Comparison of ENCODE assay signal across 15 cellular contexts in the genomic region with DNA sequence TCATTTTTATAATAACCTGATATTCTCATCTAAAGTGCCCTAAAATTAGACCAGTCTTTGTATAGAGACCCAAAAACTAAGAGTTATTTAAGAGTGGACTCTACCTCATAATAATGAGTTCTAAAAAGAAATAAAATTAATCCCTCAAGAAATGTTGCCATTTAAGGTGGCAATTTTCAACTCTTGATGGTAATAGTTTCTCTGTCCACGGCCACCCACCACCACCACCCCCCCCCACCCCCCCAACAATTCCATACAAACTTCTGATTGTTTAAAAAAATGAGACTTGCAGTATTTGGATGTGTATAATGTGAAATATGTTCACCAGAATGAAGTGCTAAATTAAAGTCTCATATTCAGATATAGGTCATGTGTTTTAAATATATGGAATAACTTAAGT. TPM values are rescaled to one million over a fixed set of nuclear protein-coding genes. Genes with fewer than 3 reads are reported as not detected.
DNase-seq lines count a peak whose midpoint lies in the region; ATAC-seq, FAIRE-seq and TF ChIP-seq lines count a peak whose summit lies in the region.
"Had no signal": no experiment of that assay in that cellular context is flagged by ENCODE, and none has a peak within 500 bp of the region (broad histone marks: within the 10 kb centered on the region; RNA-seq: fewer than 3 reads in every experiment).

No MANE protein-coding gene starts in this region.

- H3K9me2 ChIP-seq in PC-9 (ENCODE audit: insufficient read depth): no peaks in the 10 kb centered on the region

- H3K4me2 ChIP-seq in HepG2 (ENCODE audit: low read depth, low read length): no peak overlapping the region
- H3K4me2 ChIP-seq in PC-9: peak overlapping the region; percentile 84
- H3K4me2 ChIP-seq in smooth muscle cell: no peak overlapping the region
- H3K4me2 ChIP-seq in osteoblast (ENCODE audit: insufficient read depth, low read length): no peak overlapping the region
- H3K4me2 ChIP-seq: BLaER1 treated with 17β-estradiol and CSF1 and Interleukin-3, amounts not matched to agents 10 nM and 100 nM had no signal

- ATAC-seq in HepG2 (no peak), right lobe of liver (no peak)
- no peak for ATAC-seq in CD4-positive, alpha-beta T cell (ENCODE audit: poor library complexity)
- ATAC-seq: GM12878 had no signal

- no peak for TF ChIP-seq EP300 in HepG2 (IDR thresholded peaks at IDR 0.05; ENCODE audit: low read depth in 2 of 2, low read length in 2 of 2)
- no peak for TF ChIP-seq EP300 in HepG2 (CRISPR knock-in tag; IDR thresholded peaks at IDR 0.05; ENCODE audit: borderline replicate concordance)

- no peaks in the 10 kb centered on the region for H3K36me3 Mint-ChIP-seq in CD4-positive, alpha-beta T cell (ENCODE audit: low read depth)

- H3K4me3 Mint-ChIP-seq in CD4-positive, alpha-beta T cell: no peak overlapping the region
- H3K4me3 Mint-ChIP-seq: B cell had no signal

- no peak for TF ChIP-seq CTCF in HepG2 (CRISPR knock-in tag; IDR thresholded peaks at IDR 0.05)
- TF ChIP-seq CTCF in right lobe of liver (IDR thresholded peaks at IDR 0.05): no peak
- TF ChIP-seq CTCF in PC-9 (conservative IDR thresholded peaks at IDR 0.05): no peak
- TF ChIP-seq CTCF in smooth muscle cell (IDR thresholded peaks at IDR 0.05; ENCODE audit: borderline replicate concordance, insufficient read depth, poor library complexity, severe bottlenecking): no peak
- no peak for TF ChIP-seq CTCF in osteoblast (IDR thresholded peaks at IDR 0.05; ENCODE audit: extremely low read depth, low read depth, low read length)
- TF ChIP-seq CTCF in CD4-positive, alpha-beta T cell (IDR thresholded peaks at IDR 0.05): no peak

- peaks cover 8% of the 10 kb centered on the region; the same call in 1 of the 2 replicates for H3F3A ChIP-seq in PC-9 (ENCODE audit: insufficient read depth, low read depth)
- no peaks in the 10 kb centered on the region for H3F3A ChIP-seq in smooth muscle cell (ENCODE audit: low read depth)

- H3K4me3 ChIP-seq in HepG2 (replicated peaks in 1 of 3; ENCODE audit: insufficient read depth in 1 of 3, low read depth in 2 of 3, low read length in 3 of 3): no peak overlapping the region
- no peak overlapping the region for H3K4me3 ChIP-seq in right lobe of liver
- peak overlapping the region; percentile 85; the same call in 1 of the 2 replicates for H3K4me3 ChIP-seq in PC-9
- H3K4me3 ChIP-seq in iPS-20b (ENCODE audit: low read length): peak overlapping the region; percentile 88; the same call in 1 of the 2 replicates
- peak overlapping the region; percentile 74 for H3K4me3 ChIP-seq in smooth muscle cell
- H3K4me3 ChIP-seq in osteoblast (ENCODE audit: insufficient read depth, low read length): no peak overlapping the region
- H3K4me3 ChIP-seq: BLaER1 treated with 17β-estradiol and CSF1 and Interleukin-3, amounts not matched to agents 10 nM and 100 nM; GM12878 had no signal

- CTCF ChIA-PET in HepG2 (lab: Yijun Ruan, JAX; ENCODE audit: low intra/inter-chr PET ratio, low total read pairs): no interaction called here
- CTCF ChIA-PET in PC-9 (lab: Charles Lee): no interaction called here
- CTCF ChIA-PET in CD4-positive, alpha-beta T cell (lab: Charles Lee): no interaction called here

- H4K20me1 ChIP-seq in HepG2 (ENCODE audit: insufficient read depth, low read length) (no peaks in the 10 kb centered on the region), PC-9 (ENCODE audit: insufficient read depth) (peaks cover 16% of the 10 kb centered on the region), smooth muscle cell (ENCODE audit: low read depth) (no peaks in the 10 kb centered on the region), osteoblast (ENCODE audit: insufficient read depth, low read length) (no peaks in the 10 kb centered on the region)

- no peak for FAIRE-seq in HepG2 (lab: Jason Lieb, UNC)
- FAIRE-seq: GM12878 had no signal

- H3K4me1 Mint-ChIP-seq in CD4-positive, alpha-beta T cell (ENCODE audit: low read depth): peaks cover 14% of the 10 kb centered on the region

- no peak overlapping the region for H3K9ac ChIP-seq in HepG2 (ENCODE audit: insufficient read depth, low read depth, low read length)
- no peak overlapping the region for H3K9ac ChIP-seq in iPS-20b (ENCODE audit: low read depth, low read length)
- no peak overlapping the region for H3K9ac ChIP-seq in smooth muscle cell (ENCODE audit: low read depth)
- H3K9ac ChIP-seq: BLaER1 treated with 17β-estradiol and CSF1 and Interleukin-3, amounts not matched to agents 10 nM and 100 nM had no signal

- no peaks in the 10 kb centered on the region for H3K36me3 ChIP-seq in HepG2 (replicated peaks in 1 of 2; ENCODE audit: control insufficient read depth in 1 of 2, insufficient read depth in 2 of 2, low read length in 2 of 2)
- no peaks in the 10 kb centered on the region for H3K36me3 ChIP-seq in right lobe of liver
- H3K36me3 ChIP-seq in PC-9 (ENCODE audit: low read depth): no peaks in the 10 kb centered on the region
- no peaks in the 10 kb centered on the region for H3K36me3 ChIP-seq in iPS-20b (ENCODE audit: insufficient read depth, low read depth, low read length)
- H3K36me3 ChIP-seq in smooth muscle cell (ENCODE audit: low read depth): no peaks in the 10 kb centered on the region
- no peaks in the 10 kb centered on the region for H3K36me3 ChIP-seq in osteoblast (ENCODE audit: insufficient read depth, low read length)
- H3K36me3 ChIP-seq: BLaER1 treated with 17β-estradiol and CSF1 and Interleukin-3, amounts not matched to agents 10 nM and 100 nM; HAP-1 had no signal

- no peak for DNase-seq in HepG2 (ENCODE audit: low spot score)
- no peak for DNase-seq in right lobe of liver
- DNase-seq in PC-9: no peak
- DNase-seq in smooth muscle cell (lab: John Stamatoyannopoulos, UW; ENCODE audit: unreplicated experiment): no peak
- no peak for DNase-seq in osteoblast (ENCODE audit: insufficient read length, low spot score, missing footprints)
- DNase-seq in CD4-positive, alpha-beta T cell: no peak
- DNase-seq in mesenteric fat pad (ENCODE audit: low spot score): no peak
- DNase-seq: CD8-positive, alpha-beta memory T cell; DND-41 had no signal

- peaks cover 62% of the 10 kb centered on the region for H3K27me3 Mint-ChIP-seq in CD4-positive, alpha-beta T cell

- BruUV-seq in HepG2 (replicated peaks; lab: Mats Ljungman, UMichigan): no TSS peak
- no TSS peak for BruUV-seq in PC-9 (replicated peaks; lab: Mats Ljungman, UMichigan)

- H3K79me2 ChIP-seq in HepG2 (ENCODE audit: insufficient read depth, low read length) (no peaks in the 10 kb centered on the region), PC-9 (ENCODE audit: low read depth) (peaks cover 67% of the 10 kb centered on the region), smooth muscle cell (ENCODE audit: low read depth) (no peaks in the 10 kb centered on the region), osteoblast (ENCODE audit: insufficient read depth, low read length) (no peaks in the 10 kb centered on the region)

- H3K27me3 ChIP-seq in HepG2 (ENCODE audit: control insufficient read depth in 1 of 2, insufficient read depth in 2 of 2, low read length in 2 of 2): peaks cover 7 to 32% of the 10 kb centered on the region in 2 experiments; a peak in 4 of 5 replicates
- no peaks in the 10 kb centered on the region for H3K27me3 ChIP-seq in right lobe of liver
- no peaks in the 10 kb centered on the region for H3K27me3 ChIP-seq in PC-9 (ENCODE audit: insufficient read depth, low read depth)
- H3K27me3 ChIP-seq in iPS-20b (ENCODE audit: insufficient read depth, low read length): peaks cover 41% of the 10 kb centered on the region
- H3K27me3 ChIP-seq in smooth muscle cell (ENCODE audit: low read depth): peaks cover 44% of the 10 kb centered on the region
- H3K27me3 ChIP-seq in osteoblast (ENCODE audit: insufficient read depth, low read length): peaks cover 64% of the 10 kb centered on the region
- peaks cover 42% of the 10 kb centered on the region for H3K27me3 ChIP-seq in CD4-positive, alpha-beta T cell (ENCODE audit: control insufficient read depth, insufficient read depth, low read length)

- TF ChIP-seq POLR2A in HepG2 (IDR thresholded peaks at IDR 0.05; ENCODE audit: insufficient read depth in 1 of 2, low read depth in 2 of 2, low read length in 2 of 2) (no peak), right lobe of liver (IDR thresholded peaks at IDR 0.05) (no peak)

- in situ Hi-C loops in HepG2 (cut with HindIII; ENCODE audit: extremely low pct_ligation_motif_present, low pct_unique_long_range_greater_than_20kb): no loop called here

- no peak for TF ChIP-seq RAD21 in HepG2 (CRISPR knock-in tag; IDR thresholded peaks at IDR 0.05)

- intact Hi-C loops in HepG2 (cut with micrococcal nuclease; ENCODE audit: unreplicated experiment): no loop called here
- intact Hi-C loops in right lobe of liver (cut with DNase I): no loop called here
- intact Hi-C loops in PC-9 (cut with micrococcal nuclease; ENCODE audit: unreplicated experiment): loop anchor here (10.0 kb wide), 1 partner anchor 173 kb away; no protein-coding TSS in a partner anchor
- intact Hi-C loops in CD4-positive, alpha-beta T cell (cut with DNase I, micrococcal nuclease): no loop called here

- no peak overlapping the region for H3K27ac Mint-ChIP-seq in CD4-positive, alpha-beta T cell
- H3K27ac Mint-ChIP-seq: B cell; CD8-positive, alpha-beta memory T cell had no signal

- 9% methylated on average over 1 of the region's 1 CpG for WGBS in HepG2 (ENCODE audit: low lambda C conversion rate)
- 90% methylated on average over 1 of the region's 1 CpG for WGBS in right lobe of liver (ENCODE audit: insufficient coverage, low coverage, low lambda C conversion rate, missing lambda C conversion rate)
- 73% methylated on average over 1 of the region's 1 CpG for WGBS in smooth muscle cell (ENCODE audit: low lambda C conversion rate)

- no peak overlapping the region for H3K27ac ChIP-seq in HepG2 (ENCODE audit: extremely low read length, insufficient read depth, low read length)
- H3K27ac ChIP-seq in right lobe of liver: no peak overlapping the region
- H3K27ac ChIP-seq in PC-9: no peak overlapping the region
- no peak overlapping the region for H3K27ac ChIP-seq in iPS-20b (ENCODE audit: low read length)
- H3K27ac ChIP-seq in smooth muscle cell (ENCODE audit: low read depth): no peak overlapping the region
- no peak overlapping the region for H3K27ac ChIP-seq in osteoblast (ENCODE audit: low read depth, low read length)
- H3K27ac ChIP-seq in CD4-positive, alpha-beta T cell (ENCODE audit: low read depth, low read length): no peak overlapping the region
- H3K27ac ChIP-seq: BLaER1 treated with 17β-estradiol and CSF1 and Interleukin-3, amounts not matched to agents 10 nM and 100 nM had no signal

- POLR2A ChIA-PET in HepG2 (lab: Yijun Ruan, JAX) (no interaction called here), PC-9 (lab: Charles Lee; ENCODE audit: unreplicated experiment) (no interaction called here)
- POLR2A ChIA-PET in CD4-positive, alpha-beta T cell (lab: Charles Lee): no interaction called here

- H2AFZ ChIP-seq in HepG2 (ENCODE audit: low read length) (no peak overlapping the region), PC-9 (no peak overlapping the region), smooth muscle cell (ENCODE audit: low read depth) (no peak overlapping the region), osteoblast (ENCODE audit: low read length) (no peak overlapping the region)

- no peaks in the 10 kb centered on the region for H3K9me3 Mint-ChIP-seq in CD4-positive, alpha-beta T cell
- H3K9me3 Mint-ChIP-seq: CD8-positive, alpha-beta memory T cell had no signal

- H3K4me1 ChIP-seq in HepG2 (ENCODE audit: insufficient read depth, low read length) (no peaks in the 10 kb centered on the region), right lobe of liver (peaks cover 0 to 20% (median 8%) of the 10 kb centered on the region in 4 donors), PC-9 (replicated peaks; ENCODE audit: insufficient read depth) (peaks cover 28% of the 10 kb centered on the region), iPS-20b (ENCODE audit: insufficient read depth, low read length) (peaks cover 25% of the 10 kb centered on the region; the same call in 1 of the 2 replicates), smooth muscle cell (ENCODE audit: low read depth) (peaks cover 12% of the 10 kb centered on the region), osteoblast (ENCODE audit: insufficient read depth, low read length) (peaks cover 10% of the 10 kb centered on the region)

- H3K9me3 ChIP-seq in HepG2 (ENCODE audit: low read length): no peaks in the 10 kb centered on the region
- H3K9me3 ChIP-seq in right lobe of liver: no peaks in the 10 kb centered on the region
- no peaks in the 10 kb centered on the region for H3K9me3 ChIP-seq in PC-9 (ENCODE audit: insufficient read depth, low read depth)
- H3K9me3 ChIP-seq in iPS-20b (ENCODE audit: insufficient read depth, low read depth, low read length): no peaks in the 10 kb centered on the region
- no peaks in the 10 kb centered on the region for H3K9me3 ChIP-seq in smooth muscle cell (replicated peaks; ENCODE audit: low read depth)
- no peaks in the 10 kb centered on the region for H3K9me3 ChIP-seq in osteoblast (ENCODE audit: low read depth, low read length)
- no peaks in the 10 kb centered on the region for H3K9me3 ChIP-seq in CD4-positive, alpha-beta T cell (ENCODE audit: control insufficient read depth, low read length)
- H3K9me3 ChIP-seq: HAP-1 had no signal

RNA-seq across cellular contexts. Expression of a gene that starts 2.4 kb away (rescaled TPM):
- 0.04 and 0.07 TPM in 2 replicates for total RNA-seq in HepG2 (2016; rRNA removed; fragmentation: Illumina TruSeq; extraction: Trizol)
- total RNA-seq in HepG2 (2016; cell fraction: cytosol; rRNA removed; fragmentation: Illumina TruSeq; extraction: Trizol; ENCODE audit: low read depth): not detected in 2 replicates
- total RNA-seq in HepG2 (2016; cell fraction: insoluble cytoplasmic fraction; rRNA removed; fragmentation: Illumina TruSeq; extraction: Trizol): not detected in 2 replicates
- 0.06 and 0.07 TPM in 2 replicates for total RNA-seq in HepG2 (2016; cell fraction: membrane; rRNA removed; fragmentation: Illumina TruSeq; extraction: Trizol)
- total RNA-seq in HepG2 (2016; cell fraction: nucleus; rRNA removed; fragmentation: Illumina TruSeq; extraction: Trizol): not detected in 2 replicates
- polyA plus RNA-seq in HepG2 (2011; rRNA removed): not detected in 2 replicates
- polyA plus RNA-seq in HepG2 (2011; cell fraction: cytosol; rRNA removed): not detected in 2 replicates
- not detected in 2 replicates for polyA plus RNA-seq in HepG2 (2011; cell fraction: nucleus; rRNA removed)
- polyA plus RNA-seq in HepG2 (2012): not detected in 2 replicates
- polyA plus RNA-seq in HepG2 (2016; cell fraction: cytosol; fragmentation: Illumina TruSeq; extraction: Trizol; ENCODE audit: low read depth): not detected in 2 replicates
- 0.05 and 0.13 TPM in 2 replicates for polyA plus RNA-seq in HepG2 (2016; cell fraction: insoluble cytoplasmic fraction; fragmentation: Illumina TruSeq; extraction: Trizol; ENCODE audit: low read depth)
- polyA plus RNA-seq in HepG2 (2016; cell fraction: membrane; fragmentation: Illumina TruSeq; extraction: Trizol; ENCODE audit: low read depth): not detected in 2 replicates
- polyA plus RNA-seq in HepG2 (2016; cell fraction: nucleus; fragmentation: Illumina TruSeq; extraction: Trizol; ENCODE audit: insufficient read depth, low read depth): not detected in 2 replicates
- 26.0 TPM in 1 of 2 replicates, not detected in the other for polyA minus RNA-seq in HepG2 (2011; rRNA and poly(A)+ RNA removed; ENCODE audit: low replicate concordance)
- 0.18 TPM in 1 of 2 replicates, not detected in the other for polyA minus RNA-seq in HepG2 (2011; cell fraction: cytosol; rRNA and poly(A)+ RNA removed)
- 0.13 TPM in 1 of 2 replicates, not detected in the other for polyA minus RNA-seq in HepG2 (2011; cell fraction: nucleus; rRNA and poly(A)+ RNA removed)
- total RNA-seq in right lobe of liver: 10 to 100 TPM; 14.8 to 20.9 (median 17.9) TPM
- total RNA-seq in PC-9 (2021): 27.5 and 33.7 TPM in 2 replicates
- 6.4 and 8.2 TPM in 2 replicates for total RNA-seq in smooth muscle cell
- 1.6 and 8.9 TPM in 2 replicates for polyA plus RNA-seq in smooth muscle cell
- 1.4 and 1.8 TPM in 2 replicates for total RNA-seq in osteoblast
- total RNA-seq in CD4-positive, alpha-beta T cell: under 1 TPM; 0.45 to 0.49 TPM
- 5.2 TPM for total RNA-seq in mesenteric fat pad
- total RNA-seq: G401 had no signal

Comparison
In these comparisons a context has a peak if more than half of its experiments do, and no peak if none do; other contexts are left out.
1. H3K4me3 ChIP-seq: peak in PC-9 (single experiment), iPS-20b (single experiment) and smooth muscle cell (single experiment); none in HepG2 (0 of 3), right lobe of liver (0 of 3) and osteoblast (single experiment).